ENCODE assay signal across 15 cellular contexts in the genomic region with DNA sequence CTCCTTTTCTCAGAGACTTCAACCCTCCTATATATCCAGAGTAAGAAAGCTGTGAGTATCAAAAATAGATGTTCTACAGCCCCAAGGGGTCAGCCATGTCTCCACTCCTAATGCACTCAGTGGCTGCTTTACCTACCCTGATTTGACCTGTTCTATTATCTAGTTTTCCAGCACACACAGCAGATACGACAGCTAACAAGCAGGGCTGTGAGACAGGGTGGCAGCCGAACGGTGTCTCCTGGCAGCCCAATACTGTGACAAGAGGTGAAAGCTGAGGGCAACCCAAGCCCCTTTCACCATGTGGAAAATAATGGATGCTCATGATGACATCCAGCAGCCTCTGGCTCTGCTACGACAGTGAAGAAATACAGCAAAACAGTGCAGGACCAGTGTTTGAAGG.
"Had no signal": no experiment of that assay in that cellular context is flagged by ENCODE, and none has a peak within 500 bp of the region (broad histone marks: within the 10 kb centered on the region; RNA-seq: fewer than 3 reads in every experiment).

No MANE protein-coding gene starts in this region.

- ATAC-seq: naive thymus-derived CD8-positive, alpha-beta T cell; right lobe of liver; stimulated activated memory B cell treated with anti-CD40 and anti-IgM and Interleukin-4, amounts not matched to agents 10 μg/mL and 1 μg/mL and 100 μg/mL, for 72 hours had no signal

- H3K27me3 ChIP-seq: colonic mucosa, right lobe of liver, testis, tibial nerve had no signal

- H3K27ac Mint-ChIP-seq: immature natural killer cell; naive thymus-derived CD8-positive, alpha-beta T cell; stimulated activated memory B cell treated with anti-CD40 and anti-IgM and Interleukin-4, amounts not matched to agents 10 μg/mL and 1 μg/mL and 100 μg/mL, for 72 hours; stimulated activated naive CD8-positive, alpha-beta T cell treated with anti-CD3 and anti-CD28 coated beads, Interleukin-15, Interleukin-2, amounts not matched to agents 100 ng/mL and 50 ng/mL, for 24 hours had no signal

- H3K9me3 Mint-ChIP-seq: immature natural killer cell; naive thymus-derived CD8-positive, alpha-beta T cell; neural crest cell; stimulated activated memory B cell treated with anti-CD40 and anti-IgM and Interleukin-4, amounts not matched to agents 10 μg/mL and 1 μg/mL and 100 μg/mL, for 72 hours; stimulated activated naive CD8-positive, alpha-beta T cell treated with anti-CD3 and anti-CD28 coated beads, Interleukin-15, Interleukin-2, amounts not matched to agents 100 ng/mL and 50 ng/mL, for 24 hours had no signal

- H3K4me3 Mint-ChIP-seq: immature natural killer cell; naive thymus-derived CD8-positive, alpha-beta T cell; neural crest cell; stimulated activated memory B cell treated with anti-CD40 and anti-IgM and Interleukin-4, amounts not matched to agents 10 μg/mL and 1 μg/mL and 100 μg/mL, for 72 hours; stimulated activated naive CD8-positive, alpha-beta T cell treated with anti-CD3 and anti-CD28 coated beads, Interleukin-15, Interleukin-2, amounts not matched to agents 100 ng/mL and 50 ng/mL, for 24 hours had no signal

- H3K9me3 ChIP-seq: colonic mucosa, right lobe of liver, testis, tibial nerve had no signal

- H3K36me3 ChIP-seq: colonic mucosa, right lobe of liver, tibial nerve had no signal

- H3K4me3 ChIP-seq: colonic mucosa, right lobe of liver, testis, tibial nerve had no signal

- H3K27ac ChIP-seq: colonic mucosa, right lobe of liver, testis, tibial nerve had no signal

- DNase-seq: caudate nucleus; colonic mucosa; effector CD8-positive, alpha-beta T cell; foreskin melanocyte; immature natural killer cell; mammary epithelial cell; naive thymus-derived CD8-positive, alpha-beta T cell; posterior cingulate gyrus; right lobe of liver; stimulated activated CD4-positive, alpha-beta T cell treated with anti-CD3 and anti-CD28 coated beads, Interleukin-4, amount 100 ng/mL, for 24 hours; testis had no signal

- H3K4me1 ChIP-seq: colonic mucosa, right lobe of liver, testis had no signal

- H3K36me3 Mint-ChIP-seq: immature natural killer cell; naive thymus-derived CD8-positive, alpha-beta T cell had no signal

- H3K27me3 Mint-ChIP-seq: stimulated activated memory B cell treated with anti-CD40 and anti-IgM and Interleukin-4, amounts not matched to agents 10 μg/mL and 1 μg/mL and 100 μg/mL, for 72 hours; stimulated activated naive CD8-positive, alpha-beta T cell treated with anti-CD3 and anti-CD28 coated beads, Interleukin-15, Interleukin-2, amounts not matched to agents 100 ng/mL and 50 ng/mL, for 24 hours had no signal
